In the genomic region with DNA sequence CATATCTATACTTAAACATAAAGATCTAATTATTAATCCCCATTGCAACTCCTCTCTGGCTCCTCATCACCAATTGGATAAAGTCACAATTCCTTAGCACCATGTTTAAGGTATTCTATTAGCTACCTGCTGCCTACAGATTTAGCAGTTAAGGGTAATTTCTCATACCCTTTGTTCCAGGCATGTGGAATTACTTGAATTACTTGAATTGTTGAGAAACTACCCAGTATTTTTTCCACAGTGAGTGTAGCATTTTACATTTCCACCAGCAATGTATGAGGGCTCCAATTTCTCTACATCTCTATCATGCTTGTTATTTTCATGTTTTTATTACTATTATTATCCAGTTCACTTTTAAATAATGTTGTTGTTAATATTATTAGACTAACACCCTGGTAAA, we compare ENCODE assay signal across 9 cellular contexts.
"Had no signal": no experiment of that assay in that cellular context is flagged by ENCODE, and none has a peak within 500 bp of the region (broad histone marks: within the 10 kb centered on the region; RNA-seq: fewer than 3 reads in every experiment).

No MANE protein-coding gene starts in this region.

- H3K27ac ChIP-seq: GM23248 had no signal

- H3K9ac ChIP-seq: GM23248 had no signal

- H3K27ac Mint-ChIP-seq: GM23338, H9, HFFc6 had no signal

- H3K9me3 ChIP-seq: HAP-1 had no signal

- H3K4me1 ChIP-seq: HAP-1 had no signal

- H3K9me3 Mint-ChIP-seq: GM23338, H9 had no signal

- H3K36me3 ChIP-seq: HAP-1 had no signal

- H3K4me3 ChIP-seq: GM23248, GM23338, HAP-1 had no signal

- H2AFZ ChIP-seq: GM23248, GM23338 had no signal

- H3K4me2 ChIP-seq: GM23338 had no signal

- DNase-seq: GM23248, GOT3, H7, H9, HCEC 1CT, HFFc6 had no signal

- ATAC-seq: GM23338, HCT116 had no signal

- H3K4me3 Mint-ChIP-seq: GM23338, H9, HFFc6 had no signal

- H3K4me1 Mint-ChIP-seq: GM23338, H9 had no signal
